21 cellular contexts compared by ENCODE assay signal in genomic region chr2:19059076-19059475, GRCh38.
DNase-seq lines count a peak whose midpoint lies in the region; ATAC-seq and FAIRE-seq lines count a peak whose summit lies in the region.
"Had no signal": no experiment of that assay in that cellular context is flagged by ENCODE, and none has a peak within 500 bp of the region (broad histone marks: within the 10 kb centered on the region; RNA-seq: fewer than 3 reads in every experiment).

No MANE protein-coding gene starts in this region.

- DNase-seq in activated naive CD4-positive, alpha-beta T cell treated with anti-CD3 and anti-CD28 coated beads, Interleukin-2, amount 10 ng/mL, durations not matched to agents 7 days and 5 days: no peak
- DNase-seq in T47D (ENCODE audit: low read depth in 1 of 2, low spot score in 1 of 2) (peak; percentile 11 to 91), iPS-NIHi7 (ENCODE audit: extremely low spot score) (peak; percentile 77), urothelium cell line (ENCODE audit: low spot score) (peak; percentile 47), hypothalamus (lab: John Stamatoyannopoulos, UW) (no peak)
- no peak for DNase-seq in activated naive CD4-positive, alpha-beta T cell treated with anti-CD3 and anti-CD28 coated beads, Interleukin-2, amount 50 U/mL, for 72 hours (ENCODE audit: low spot score in 2 of 2)
- DNase-seq: activated T-cell treated with anti-CD3 and anti-CD28 coated beads, Interleukin-2, amount 50 U/mL, for 48 hours; C1 segment of cervical spinal cord; colonic mucosa; Kasumi-1; left ventricle myocardium inferior; NCI-H1105 treated with DMSO at 0.1 percent for 48 hours; NCI-H2107; NCI-H524; stimulated activated CD4-positive, alpha-beta T cell treated with anti-CD3 and anti-CD28 coated beads, Interleukin-4, amount 100 ng/mL, for 24 hours; T-helper 17 cell; WERI-Rb-1 had no signal

- CTCF ChIA-PET in activated naive CD4-positive, alpha-beta T cell treated with anti-CD3 and anti-CD28 coated beads, Interleukin-2, amount 10 ng/mL, durations not matched to agents 7 days and 5 days (lab: Charles Lee): no interaction called here

- peak overlapping the region; percentile 14 for H3K27ac Mint-ChIP-seq in activated naive CD4-positive, alpha-beta T cell treated with anti-CD3 and anti-CD28 coated beads, Interleukin-2, amount 50 U/mL, for 24 hours
- H3K27ac Mint-ChIP-seq in activated naive CD4-positive, alpha-beta T cell treated with anti-CD3 and anti-CD28 coated beads, Interleukin-2, amount 10 ng/mL, durations not matched to agents 7 days and 5 days: no peak overlapping the region
- no peak overlapping the region for H3K27ac Mint-ChIP-seq in activated naive CD4-positive, alpha-beta T cell treated with anti-CD3 and anti-CD28 coated beads, Interleukin-2, amount 50 U/mL, for 72 hours
- H3K27ac Mint-ChIP-seq: activated naive CD8-positive, alpha-beta T cell; T-helper 17 cell had no signal

- in situ Hi-C loops in T47D (cut with HindIII; ENCODE audit: low pct_unique_long_range_greater_than_20kb, low sequenced_read_pairs): no loop called here

- peaks cover 4% of the 10 kb centered on the region for H3K36me3 Mint-ChIP-seq in activated naive CD4-positive, alpha-beta T cell treated with anti-CD3 and anti-CD28 coated beads, Interleukin-2, amount 50 U/mL, for 24 hours
- no peaks in the 10 kb centered on the region for H3K36me3 Mint-ChIP-seq in activated naive CD4-positive, alpha-beta T cell treated with anti-CD3 and anti-CD28 coated beads, Interleukin-2, amount 10 ng/mL, durations not matched to agents 7 days and 5 days
- H3K36me3 Mint-ChIP-seq in activated naive CD4-positive, alpha-beta T cell treated with anti-CD3 and anti-CD28 coated beads, Interleukin-2, amount 50 U/mL, for 72 hours: peaks cover 0 to 7% of the 10 kb centered on the region in 2 donors

- FAIRE-seq in urothelium cell line (lab: Jason Lieb, UNC): peak; percentile 59
- FAIRE-seq: GM12892 had no signal

- peaks cover 7% of the 10 kb centered on the region for H3K4me1 Mint-ChIP-seq in activated naive CD4-positive, alpha-beta T cell treated with anti-CD3 and anti-CD28 coated beads, Interleukin-2, amount 50 U/mL, for 24 hours
- H3K4me1 Mint-ChIP-seq in activated naive CD4-positive, alpha-beta T cell treated with anti-CD3 and anti-CD28 coated beads, Interleukin-2, amount 10 ng/mL, durations not matched to agents 7 days and 5 days: no peaks in the 10 kb centered on the region

- no peak for ATAC-seq in HG03439 (IDR thresholded peaks at IDR 0.05; ENCODE audit: unreplicated experiment)
- ATAC-seq in activated naive CD4-positive, alpha-beta T cell treated with anti-CD3 and anti-CD28 coated beads, Interleukin-2, amount 50 U/mL, for 72 hours: no peak
- ATAC-seq: T-helper 17 cell had no signal

- no peaks in the 10 kb centered on the region for H3K27me3 Mint-ChIP-seq in activated naive CD4-positive, alpha-beta T cell treated with anti-CD3 and anti-CD28 coated beads, Interleukin-2, amount 50 U/mL, for 24 hours
- no peaks in the 10 kb centered on the region for H3K27me3 Mint-ChIP-seq in activated naive CD4-positive, alpha-beta T cell treated with anti-CD3 and anti-CD28 coated beads, Interleukin-2, amount 10 ng/mL, durations not matched to agents 7 days and 5 days
- H3K27me3 Mint-ChIP-seq: activated naive CD8-positive, alpha-beta T cell; T-helper 17 cell had no signal

- H3K4me3 Mint-ChIP-seq in activated naive CD4-positive, alpha-beta T cell treated with anti-CD3 and anti-CD28 coated beads, Interleukin-2, amount 50 U/mL, for 24 hours: no peak overlapping the region
- no peak overlapping the region for H3K4me3 Mint-ChIP-seq in activated naive CD4-positive, alpha-beta T cell treated with anti-CD3 and anti-CD28 coated beads, Interleukin-2, amount 10 ng/mL, durations not matched to agents 7 days and 5 days
- H3K4me3 Mint-ChIP-seq: activated naive CD8-positive, alpha-beta T cell; T-helper 17 cell had no signal

- peaks cover 3% of the 10 kb centered on the region for H3K9me3 Mint-ChIP-seq in activated naive CD4-positive, alpha-beta T cell treated with anti-CD3 and anti-CD28 coated beads, Interleukin-2, amount 50 U/mL, for 24 hours
- H3K9me3 Mint-ChIP-seq in activated naive CD4-positive, alpha-beta T cell treated with anti-CD3 and anti-CD28 coated beads, Interleukin-2, amount 10 ng/mL, durations not matched to agents 7 days and 5 days: no peaks in the 10 kb centered on the region
- peaks cover 0 to 5% of the 10 kb centered on the region in 2 donors for H3K9me3 Mint-ChIP-seq in activated naive CD4-positive, alpha-beta T cell treated with anti-CD3 and anti-CD28 coated beads, Interleukin-2, amount 50 U/mL, for 72 hours

Comparison
In these comparisons a context has a peak if more than half of its experiments do, and no peak if none do; other contexts are left out.
1. DNase-seq: peak in T47D (2 of 2), iPS-NIHi7 (single experiment) and urothelium cell line (single experiment); none in activated naive CD4-positive, alpha-beta T cell treated with anti-CD3 and anti-CD28 coated beads, Interleukin-2, amount 10 ng/mL, durations not matched to agents 7 days and 5 days (single experiment), hypothalamus (0 of 51) and activated naive CD4-positive, alpha-beta T cell treated with anti-CD3 and anti-CD28 coated beads, Interleukin-2, amount 50 U/mL, for 72 hours (0 of 2).